ENCODE assay signal across 8 cellular contexts in genomic region chr7:129853661-129854268, GRCh38.
DNase-seq lines count a peak whose midpoint lies in the region; ATAC-seq and TF ChIP-seq lines count a peak whose summit lies in the region.

No MANE protein-coding gene starts in this region.

- H3K4me1 Mint-ChIP-seq in endothelial cell (ENCODE audit: unreplicated experiment) = peaks cover 23% of the 10 kb centered on the region
- H3K4me1 Mint-ChIP-seq in osteocyte (ENCODE audit: unreplicated experiment) = peaks cover 81% of the 10 kb centered on the region
- peaks cover 57 to 67% (median 61%) of the 10 kb centered on the region in 3 donors for H3K4me1 Mint-ChIP-seq in T-cell

- CTCF ChIA-PET in T-cell (lab: Charles Lee) = interaction anchor here in 1 of 2 donors (0.5 kb wide), 1 partner anchor 78 kb away, joined by 3 read pairs; no protein-coding TSS in a partner anchor

- no peak for TF ChIP-seq CTCF in endothelial cell (IDR thresholded peaks at IDR 0.05; ENCODE audit: unreplicated experiment)
- no peak for TF ChIP-seq CTCF in osteocyte (IDR thresholded peaks at IDR 0.05)

- peak; percentile 75 for DNase-seq in ELR (ENCODE audit: low read depth)
- DNase-seq in NOMO-1 treated with DMSO at 0.1 percent for 48 hours (lab: John Stamatoyannopoulos, UW; ENCODE audit: unreplicated experiment) = peak; percentile 38
- no peak for DNase-seq in endothelial cell (ENCODE audit: low spot score)
- no peak for DNase-seq in osteocyte (ENCODE audit: extremely low spot score, unreplicated experiment)
- DNase-seq in GOT3 (lab: John Stamatoyannopoulos, UW) = no peak
- DNase-seq in T-cell = no peak
- DNase-seq in NCI-H2196 treated with DMSO at 0.1 percent for 48 hours (lab: John Stamatoyannopoulos, UW; ENCODE audit: unreplicated experiment) = no peak

- H3K4me3 Mint-ChIP-seq in endothelial cell (ENCODE audit: unreplicated experiment) = no peak overlapping the region
- peak overlapping the region; percentile 46 for H3K4me3 Mint-ChIP-seq in osteocyte (ENCODE audit: unreplicated experiment)
- H3K4me3 Mint-ChIP-seq in T-cell = no peak overlapping the region

- ATAC-seq in GM19351 (IDR thresholded peaks at IDR 0.05; ENCODE audit: unreplicated experiment) = no peak
- no peak for ATAC-seq in T-cell (replicated peaks in 1 of 4)

- H3K27me3 Mint-ChIP-seq in endothelial cell (ENCODE audit: unreplicated experiment) = peaks cover 2% of the 10 kb centered on the region
- H3K27me3 Mint-ChIP-seq in osteocyte (ENCODE audit: unreplicated experiment) = no peaks in the 10 kb centered on the region
- no peaks in the 10 kb centered on the region for H3K27me3 Mint-ChIP-seq in T-cell

- H3K27ac Mint-ChIP-seq in endothelial cell (ENCODE audit: unreplicated experiment) (peak overlapping the region; percentile 70), osteocyte (ENCODE audit: unreplicated experiment) (peak overlapping the region; percentile 97), T-cell (no peak overlapping the region)

- H3K9me3 Mint-ChIP-seq in endothelial cell (ENCODE audit: unreplicated experiment) (no peaks in the 10 kb centered on the region), osteocyte (ENCODE audit: unreplicated experiment) (no peaks in the 10 kb centered on the region), T-cell (no peaks in the 10 kb centered on the region)

- H3K36me3 Mint-ChIP-seq in endothelial cell (ENCODE audit: low read depth, unreplicated experiment) (peaks cover 10% of the 10 kb centered on the region), osteocyte (ENCODE audit: unreplicated experiment) (peaks cover 24% of the 10 kb centered on the region), T-cell (peaks cover 41% of the 10 kb centered on the region)

- POLR2A ChIA-PET in T-cell (lab: Charles Lee) = interaction anchor here in 1 of 2 donors (0.7 kb wide), 1 partner anchor 37 kb away, joined by 3 read pairs; no protein-coding TSS in a partner anchor

Comparison
In these comparisons a context has a peak if more than half of its experiments do, and no peak if none do; other contexts are left out.
1. DNase-seq: peak in ELR (single experiment) and NOMO-1 treated with DMSO at 0.1 percent for 48 hours (single experiment); none in endothelial cell (single experiment), osteocyte (single experiment), GOT3 (single experiment), T-cell (0 of 34) and NCI-H2196 treated with DMSO at 0.1 percent for 48 hours (single experiment).
2. H3K27ac Mint-ChIP-seq: peak in endothelial cell (single experiment) and osteocyte (single experiment); none in T-cell (0 of 2).